16 cellular contexts compared by ENCODE assay signal in genomic region chr2:133502678-133503077, GRCh38.
DNase-seq lines count a peak whose midpoint lies in the region; ATAC-seq and TF ChIP-seq lines count a peak whose summit lies in the region.
"Had no signal": no experiment of that assay in that cellular context is flagged by ENCODE, and none has a peak within 500 bp of the region (broad histone marks: within the 10 kb centered on the region; RNA-seq: fewer than 3 reads in every experiment).

No MANE protein-coding gene starts in this region.

- ATAC-seq in GM21390 (IDR thresholded peaks at IDR 0.05; ENCODE audit: unreplicated experiment) = peak; percentile 8
- ATAC-seq in left lobe of liver = peak; percentile 8
- ATAC-seq in GM18498 (IDR thresholded peaks at IDR 0.05; ENCODE audit: unreplicated experiment) = no peak
- no peak for ATAC-seq in HG02884 (IDR thresholded peaks at IDR 0.05; ENCODE audit: unreplicated experiment)
- no peak for ATAC-seq in lower lobe of right lung

- peak overlapping the region; percentile 77; the same call in 1 of the 2 replicates for H2AFZ ChIP-seq in MM.1S (ENCODE audit: low read length)

- H3K4me2 ChIP-seq in MM.1S (ENCODE audit: low read depth, low read length) = peak overlapping the region; percentile 78; the same call in 1 of the 2 replicates
- H3K4me2 ChIP-seq: BLaER1 treated with 17β-estradiol and CSF1 and Interleukin-3, amounts not matched to agents 10 nM and 100 nM had no signal

- intact Hi-C loops in A673 (cut with micrococcal nuclease; ENCODE audit: unreplicated experiment) = loop anchor here (10.0 kb wide), 2 partner anchors 142 to 688 kb away; no protein-coding TSS in a partner anchor
- intact Hi-C loops in lower lobe of right lung (cut with DNase I) = no loop called here

- no peaks in the 10 kb centered on the region for H3K9me2 ChIP-seq in MM.1S (replicated peaks; ENCODE audit: insufficient read depth, low read length)

- TF ChIP-seq CTCF in A673 (conservative IDR thresholded peaks at IDR 0.05; ENCODE audit: low read depth, low read length) (no peak), MM.1S (IDR thresholded peaks at IDR 0.05; ENCODE audit: low read length) (no peak), lower lobe of right lung (IDR thresholded peaks at IDR 0.05) (no peak)

- no peak overlapping the region for H3K4me3 ChIP-seq in A673 (ENCODE audit: low read depth, low read length, poor library complexity, severe bottlenecking)
- H3K4me3 ChIP-seq in MM.1S (ENCODE audit: low read length) = no peak overlapping the region
- no peak overlapping the region for H3K4me3 ChIP-seq in lower lobe of right lung
- H3K4me3 ChIP-seq: BLaER1 treated with 17β-estradiol and CSF1 and Interleukin-3, amounts not matched to agents 10 nM and 100 nM had no signal

- H3K27ac ChIP-seq in A673 (ENCODE audit: low read depth, low read length, poor library complexity, severe bottlenecking) (peak overlapping the region; percentile 99), MM.1S (ENCODE audit: low read length) (peak overlapping the region; percentile 66), lower lobe of right lung (no peak overlapping the region)
- H3K27ac ChIP-seq: BLaER1 treated with 17β-estradiol and CSF1 and Interleukin-3, amounts not matched to agents 10 nM and 100 nM had no signal

- H3K4me1 ChIP-seq in A673 (ENCODE audit: insufficient read depth, low read length, poor library complexity, severe bottlenecking) = peaks cover 98% of the 10 kb centered on the region
- peaks cover 43% of the 10 kb centered on the region for H3K4me1 ChIP-seq in MM.1S (ENCODE audit: low read length)
- peaks cover 8% of the 10 kb centered on the region for H3K4me1 ChIP-seq in lower lobe of right lung
- H3K4me1 ChIP-seq: BLaER1 treated with 17β-estradiol and CSF1 and Interleukin-3, amounts not matched to agents 10 nM and 100 nM had no signal

- no peaks in the 10 kb centered on the region for H3K36me3 ChIP-seq in A673 (ENCODE audit: insufficient read depth, low read length, poor library complexity, severe bottlenecking)
- H3K36me3 ChIP-seq in MM.1S (replicated peaks; ENCODE audit: insufficient read depth, low read length) = no peaks in the 10 kb centered on the region
- H3K36me3 ChIP-seq in lower lobe of right lung = no peaks in the 10 kb centered on the region
- H3K36me3 ChIP-seq: BLaER1 treated with 17β-estradiol and CSF1 and Interleukin-3, amounts not matched to agents 10 nM and 100 nM had no signal

- no peaks in the 10 kb centered on the region for H3K79me2 ChIP-seq in MM.1S (ENCODE audit: low read length)

- H4K20me1 ChIP-seq in MM.1S (ENCODE audit: insufficient read depth, low read length) = no peaks in the 10 kb centered on the region
- H4K20me1 ChIP-seq: BLaER1 treated with 17β-estradiol and CSF1 and Interleukin-3, amounts not matched to agents 10 nM and 100 nM had no signal

- H3K9me3 ChIP-seq in A673 (ENCODE audit: low read depth, low read length, poor library complexity, severe bottlenecking) (no peaks in the 10 kb centered on the region), MM.1S (replicated peaks; ENCODE audit: insufficient read depth, low read length) (no peaks in the 10 kb centered on the region), lower lobe of right lung (no peaks in the 10 kb centered on the region)
- H3K9me3 ChIP-seq: BLaER1 treated with 17β-estradiol and CSF1 and Interleukin-3, amounts not matched to agents 10 nM and 100 nM had no signal

- H3K27me3 ChIP-seq in A673 (replicated peaks; ENCODE audit: insufficient read depth, low read depth, low read length, poor library complexity) (no peaks in the 10 kb centered on the region), MM.1S (replicated peaks; ENCODE audit: insufficient read depth, low read length) (no peaks in the 10 kb centered on the region), lower lobe of right lung (ENCODE audit: low read depth) (no peaks in the 10 kb centered on the region)
- H3K27me3 ChIP-seq: BLaER1 treated with 17β-estradiol and CSF1 and Interleukin-3, amounts not matched to agents 10 nM and 100 nM had no signal

- no peak for DNase-seq in A673 (ENCODE audit: low spot score)
- no peak for DNase-seq in MM.1S
- DNase-seq in left lobe of liver (ENCODE audit: low spot score) = no peak
- DNase-seq in lower lobe of right lung = no peak
- no peak for DNase-seq in pons (ENCODE audit: low spot score)
- DNase-seq: 8988T; ACHN; CD4-positive, CD25-positive, alpha-beta regulatory T cell; DMS53; GF-D8; HCEC 1CT; HFFc6 had no signal

- H3F3A ChIP-seq in MM.1S (ENCODE audit: insufficient read depth, low read length) = peaks cover 23% of the 10 kb centered on the region

- H3K9ac ChIP-seq in MM.1S (ENCODE audit: low read length) = no peak overlapping the region
- H3K9ac ChIP-seq: BLaER1 treated with 17β-estradiol and CSF1 and Interleukin-3, amounts not matched to agents 10 nM and 100 nM had no signal

- CTCF ChIA-PET in A673 (lab: Charles Lee) = no interaction called here

- POLR2A ChIA-PET in A673 (lab: Charles Lee; ENCODE audit: low non-redundant PET) = interaction anchor here (0.6 kb wide), 1 partner anchor 327 kb away, joined by 15 read pairs; no protein-coding TSS in a partner anchor

- BruUV-seq in A673 (replicated peaks; lab: Mats Ljungman, UMichigan) = no TSS peak

Comparison
In these comparisons a context has a peak if more than half of its experiments do, and no peak if none do; other contexts are left out.
1. ATAC-seq: peak in GM21390 (single experiment) and left lobe of liver (single experiment); none in GM18498 (single experiment), HG02884 (single experiment) and lower lobe of right lung (0 of 2).